14 cellular contexts compared by ENCODE assay signal in the genomic region with DNA sequence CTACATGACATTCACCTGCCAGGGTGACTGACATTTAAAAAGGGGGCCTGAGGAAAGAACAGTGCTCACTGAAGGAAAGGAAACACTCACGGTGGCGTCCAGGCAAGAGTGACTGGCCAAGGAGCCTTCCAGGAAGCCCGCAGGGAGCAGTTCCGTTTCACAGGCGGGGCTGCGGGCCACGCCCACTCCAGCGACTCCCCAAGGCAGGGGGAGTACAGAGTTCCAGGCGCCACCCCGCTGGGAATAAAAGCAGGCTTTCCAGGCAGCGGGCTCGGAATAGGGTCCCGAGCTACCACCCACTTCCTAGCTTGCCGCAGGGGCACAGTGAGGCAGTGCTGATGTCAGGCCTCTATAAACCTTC. TPM values are rescaled to one million over a fixed set of nuclear protein-coding genes. Genes with fewer than 3 reads are reported as not detected.
DNase-seq lines count a peak whose midpoint lies in the region; ATAC-seq, FAIRE-seq and TF ChIP-seq lines count a peak whose summit lies in the region.
"Had no signal": no experiment of that assay in that cellular context is flagged by ENCODE, and none has a peak within 500 bp of the region (broad histone marks: within the 10 kb centered on the region; RNA-seq: fewer than 3 reads in every experiment).

No MANE protein-coding gene starts in this region.

- no peaks in the 10 kb centered on the region for H3K79me2 ChIP-seq in K562 (ENCODE audit: control insufficient read depth, insufficient read depth, low read length)

- peak overlapping the region; percentile 80 for H3K4me2 ChIP-seq in K562 (ENCODE audit: insufficient read depth, low read length)

- peak overlapping the region; percentile 25; the same call in 1 of the 2 replicates for H3K4me3 ChIP-seq in K562
- H3K4me3 ChIP-seq in kidney (ENCODE audit: low read length in 2 of 2), result no peak overlapping the region
- H3K4me3 ChIP-seq in subcutaneous abdominal adipose tissue (ENCODE audit: low read depth in 1 of 5, low read length in 5 of 5), result no peak overlapping the region
- H3K4me3 ChIP-seq: uterus had no signal

- H3K9me1 ChIP-seq in K562 (ENCODE audit: control insufficient read depth, insufficient read depth, low read length), result no peaks in the 10 kb centered on the region

- BruUV-seq in K562 (replicated peaks; lab: Mats Ljungman, UMichigan), result no TSS peak

- H4K20me1 ChIP-seq in K562 (replicated peaks; ENCODE audit: control insufficient read depth, insufficient read depth, low read length), result no peaks in the 10 kb centered on the region

- CTCF ChIA-PET in K562 (lab: Yijun Ruan, JAX; ENCODE audit: low intra/inter-chr PET ratio), result no interaction called here

- H3K27ac ChIP-seq in K562 (ENCODE audit: extremely low read depth, low read depth, low read length) (peak overlapping the region; percentile 71; the same call in 2 of the 3 replicates), kidney (ENCODE audit: low read depth in 2 of 2, low read length in 2 of 2) (no peak overlapping the region), subcutaneous abdominal adipose tissue (ENCODE audit: low read depth, low read length) (peak overlapping the region; percentile 87)
- H3K27ac ChIP-seq: parathyroid adenoma had no signal

- H2AFZ ChIP-seq in K562 (ENCODE audit: low read depth, low read length), result peak overlapping the region; percentile 95
- H2AFZ ChIP-seq: parathyroid adenoma had no signal

- intact Hi-C loops in K562 (cut with micrococcal nuclease), result no loop called here
- intact Hi-C loops in kidney (cut with DNase I), result loop anchor here (10.0 kb wide), 1 partner anchor 232 kb away; no protein-coding TSS in a partner anchor

- no peak for TF ChIP-seq EP300 in K562 (IDR thresholded peaks at IDR 0.05; ENCODE audit: low read length)

- H3K9me3 ChIP-seq in K562 (replicated peaks; ENCODE audit: control insufficient read depth, insufficient read depth, low read depth, low read length) (no peaks in the 10 kb centered on the region), kidney (ENCODE audit: control insufficient read depth in 1 of 2, low read length in 2 of 2) (no peaks in the 10 kb centered on the region), subcutaneous abdominal adipose tissue (ENCODE audit: control insufficient read depth in 5 of 5, low read length in 5 of 5) (no peaks in the 10 kb centered on the region)
- H3K9me3 ChIP-seq: uterus had no signal

- TF ChIP-seq POLR2A in K562 (conservative IDR thresholded peaks at IDR 0.05), result peak; percentile 44; the same call in 1 of the 2 replicates

- 7% methylated on average over 14 of the region's 14 CpGs for WGBS in K562 (ENCODE audit: insufficient coverage, low coverage, missing lambda C conversion rate)

- DNase-seq in HTR-8/SVneo (ENCODE audit: insufficient read length, low spot score) (no peak), K562 (ENCODE audit: extremely low read depth in 1 of 4, low spot score in 3 of 4) (peak; percentile 75 to 89 (median 82)), kidney (peak; percentile 78), NCI-H510A (lab: John Stamatoyannopoulos, UW) (no peak), urothelium cell line (ENCODE audit: low spot score) (no peak), DMS153 (lab: John Stamatoyannopoulos, UW) (no peak)
- DNase-seq: kidney glomerular epithelial cell, NCI-H1105 treated with DMSO at 0.1 percent for 48 hours, NCI-H774 had no signal

- no peak for TF ChIP-seq CTCF in K562 (IDR thresholded peaks at IDR 0.05 in 2 of 3, conservative IDR thresholded peaks at IDR 0.05 in 1 of 3; ENCODE audit: insufficient read depth in 2 of 3, low read depth in 1 of 3, low read length in 3 of 3)
- TF ChIP-seq CTCF in kidney (IDR thresholded peaks at IDR 0.05; ENCODE audit: borderline replicate concordance, extremely low read depth, insufficient read depth), result no peak

- POLR2A ChIA-PET in K562 (lab: Yijun Ruan, JAX), result interaction anchor here (1.3 kb wide), 1 partner anchor 10 kb away, joined by 3 read pairs; no protein-coding TSS in a partner anchor

- ATAC-seq in K562, result peak; percentile 95
- ATAC-seq in HG03342 (IDR thresholded peaks at IDR 0.05; ENCODE audit: unreplicated experiment), result no peak

- H3K36me3 ChIP-seq in K562 (ENCODE audit: control insufficient read depth, insufficient read depth, low read length), result no peaks in the 10 kb centered on the region
- H3K36me3 ChIP-seq in kidney (ENCODE audit: control insufficient read depth in 1 of 2, insufficient read depth in 2 of 2, low read length in 2 of 2), result peaks cover 6 to 31% of the 10 kb centered on the region in 2 donors
- peaks cover 0 to 66% (median 58%) of the 10 kb centered on the region in 5 donors for H3K36me3 ChIP-seq in subcutaneous abdominal adipose tissue (ENCODE audit: control insufficient read depth in 5 of 5, insufficient read depth in 5 of 5, low read length in 5 of 5)
- H3K36me3 ChIP-seq: uterus had no signal

- H3K4me1 ChIP-seq in K562 (replicated peaks in 1 of 2; ENCODE audit: control insufficient read depth in 2 of 2, insufficient read depth in 2 of 2, low read length in 2 of 2) (peaks cover 10 to 19% of the 10 kb centered on the region in 2 experiments; a peak in 4 of 5 replicates), kidney (ENCODE audit: control insufficient read depth in 1 of 2, insufficient read depth in 1 of 2, low read depth in 1 of 2, low read length in 2 of 2) (peaks cover 9 to 16% of the 10 kb centered on the region in 2 donors), subcutaneous abdominal adipose tissue (ENCODE audit: control insufficient read depth in 5 of 5, insufficient read depth in 5 of 5, low read length in 5 of 5) (peaks cover 18 to 41% (median 34%) of the 10 kb centered on the region in 5 donors)
- H3K4me1 ChIP-seq: parathyroid adenoma, uterus had no signal

- H3K9ac ChIP-seq in K562 (ENCODE audit: insufficient read depth in 1 of 2, low read depth in 2 of 2, low read length in 2 of 2) (peak overlapping the region; percentile 56 to 82; a peak in 3 of 4 replicates), kidney (ENCODE audit: low read length in 2 of 2) (no peak overlapping the region), subcutaneous abdominal adipose tissue (ENCODE audit: low read length in 5 of 5) (peak overlapping the region in 3 of 5 donors; percentile 18 to 55 (median 27))
- H3K9ac ChIP-seq: parathyroid adenoma had no signal

- H3K27me3 ChIP-seq in K562 (ENCODE audit: control insufficient read depth in 2 of 2, insufficient read depth in 2 of 2, low read length in 2 of 2) (no peaks in the 10 kb centered on the region), subcutaneous abdominal adipose tissue (ENCODE audit: control insufficient read depth in 5 of 5, insufficient read depth in 4 of 5, low read length in 5 of 5) (peaks cover 0 to 4% (median 0%) of the 10 kb centered on the region in 5 donors)
- H3K27me3 ChIP-seq: uterus had no signal

- FAIRE-seq in HTR-8/SVneo (lab: Jason Lieb, UNC), result peak; percentile 20
- peak; percentile 81 for FAIRE-seq in K562 (lab: Jason Lieb, UNC)
- FAIRE-seq in kidney (lab: Jason Lieb, UNC), result no peak
- no peak for FAIRE-seq in urothelium cell line (lab: Jason Lieb, UNC)
- FAIRE-seq: GM12892 had no signal

- no peak for TF ChIP-seq RAD21 in K562 (CRISPR knock-in tag; conservative IDR thresholded peaks at IDR 0.05 in 1 of 2, IDR thresholded peaks at IDR 0.05 in 1 of 2)

- in situ Hi-C loops in K562 (cut with MboI), result no loop called here

TF ChIP-seq in K562, 482 proteins besides CTCF, POLR2A, EP300 and RAD21 (continues in another document):
- TF ChIP-seq TBP (optimal IDR thresholded peaks at IDR 0.05; ENCODE audit: low read depth, low read length) (peak; percentile 38), SUPT5H (IDR thresholded peaks at IDR 0.05) (0 out of 2 replicates have a peak, but pooled peaks have one; percentile 48), KDM2B (CRISPR knock-in tag; IDR thresholded peaks at IDR 0.05) (no peak)

RNA-seq across cellular contexts. Expression of a gene that starts 34.2 kb away (rescaled TPM):
- total RNA-seq in K562 (2011; cell fraction: chromatin; rRNA removed; ENCODE audit: low replicate concordance), result 1.0 TPM in 1 of 2 replicates, not detected in the other
- total RNA-seq in K562 (2011; cell fraction: nucleolus; rRNA removed), result 0.83 and 0.92 TPM in 2 replicates
- 0.59 and 0.92 TPM in 2 replicates for total RNA-seq in K562 (2011; cell fraction: nucleoplasm; rRNA removed)
- total RNA-seq in K562 (2014; rRNA removed), result 4.9 and 7.4 TPM in 2 replicates
- 1.6 and 2.9 TPM in 2 replicates for total RNA-seq in K562 (2014; rRNA removed; fragmentation: Illumina TruSeq; extraction: Trizol)
- total RNA-seq in K562 (2015; rRNA removed; fragmentation: Illumina TruSeq; extraction: Trizol), result 5.0 and 6.1 TPM in 2 replicates
- 4.7 and 5.1 TPM in 2 replicates for total RNA-seq in K562 (2021)
- polyA plus RNA-seq in K562 (2011; rRNA removed), result 3.0 and 4.6 TPM in 2 replicates
- 6.9 and 7.3 TPM in 2 replicates for polyA plus RNA-seq in K562 (2011; cell fraction: cytosol; rRNA removed)
- 3.2 and 3.7 TPM in 2 replicates for polyA plus RNA-seq in K562 (2011; cell fraction: nucleus; rRNA removed)
- 6.9 and 7.4 TPM in 2 replicates for polyA plus RNA-seq in K562 (2012)
- 6.2 and 7.0 TPM in 2 replicates for polyA plus RNA-seq in K562 (2014; fragmentation: Illumina TruSeq; extraction: Trizol)
- polyA plus RNA-seq in K562 (2014; fragmentation: Nextera tagmentation; extraction: Ambion mirVana), result under 1 TPM; 0.13 to 0.74 TPM
- polyA plus RNA-seq in K562 (2014; rRNA removed), result 5.7 and 7.6 TPM in 2 replicates
- 1.9 and 2.4 TPM in 2 replicates for polyA minus RNA-seq in K562 (2011; rRNA and poly(A)+ RNA removed)
- 1.7 and 3.8 TPM in 2 replicates for polyA minus RNA-seq in K562 (2011; cell fraction: cytosol; rRNA and poly(A)+ RNA removed)
- 0.44 and 0.81 TPM in 2 replicates for polyA minus RNA-seq in K562 (2011; cell fraction: nucleus; rRNA and poly(A)+ RNA removed)
- total RNA-seq in kidney, result 71.1 TPM
- polyA plus RNA-seq in kidney (ENCODE audit: insufficient read depth, low read depth, low replicate concordance), result 150 TPM

RNA-seq across cellular contexts. Expression of a gene that starts 34.9 kb away (rescaled TPM):
- 5.1 and 18.6 TPM in 2 replicates for total RNA-seq in K562 (2011; cell fraction: chromatin; rRNA removed; ENCODE audit: low replicate concordance)
- 7.1 and 11.2 TPM in 2 replicates for total RNA-seq in K562 (2011; cell fraction: nucleolus; rRNA removed)
- total RNA-seq in K562 (2011; cell fraction: nucleoplasm; rRNA removed), result 5.2 and 11.3 TPM in 2 replicates
- total RNA-seq in K562 (2014; rRNA removed) (4.0 and 8.2 TPM in 2 replicates), K562 (2014; rRNA removed; fragmentation: Illumina TruSeq; extraction: Trizol) (3.4 and 4.4 TPM in 2 replicates), K562 (2015; rRNA removed; fragmentation: Illumina TruSeq; extraction: Trizol) (4.6 and 5.3 TPM in 2 replicates), K562 (2021) (7.0 and 7.3 TPM in 2 replicates), kidney (6.5 TPM)
- polyA plus RNA-seq in K562 (2011; rRNA removed) (26.1 and 26.8 TPM in 2 replicates), K562 (2014; fragmentation: Illumina TruSeq; extraction: Trizol) (6.8 and 7.2 TPM in 2 replicates), K562 (2014; fragmentation: Nextera tagmentation; extraction: Ambion mirVana) (1 to 10 TPM; 2.4 to 3.6 TPM), K562 (2014; rRNA removed) (8.9 and 10.9 TPM in 2 replicates), kidney (ENCODE audit: insufficient read depth, low read depth, low replicate concordance) (3.1 TPM)
- 30.9 and 33.5 TPM in 2 replicates for polyA plus RNA-seq in K562 (2011; cell fraction: cytosol; rRNA removed)
- 42.7 and 47.8 TPM in 2 replicates for polyA plus RNA-seq in K562 (2011; cell fraction: nucleus; rRNA removed)
- polyA plus RNA-seq in K562 (2012), result 5.7 and 7.4 TPM in 2 replicates
- polyA minus RNA-seq in K562 (2011; rRNA and poly(A)+ RNA removed), result 11.8 and 15.5 TPM in 2 replicates
- 8.0 and 11.6 TPM in 2 replicates for polyA minus RNA-seq in K562 (2011; cell fraction: cytosol; rRNA and poly(A)+ RNA removed)
- 6.2 and 6.8 TPM in 2 replicates for polyA minus RNA-seq in K562 (2011; cell fraction: nucleus; rRNA and poly(A)+ RNA removed)

Comparison
In these comparisons a context has a peak if more than half of its experiments do, and no peak if none do; other contexts are left out.
1. DNase-seq: peak in K562 (4 of 4) and kidney (single experiment); none in HTR-8/SVneo (single experiment), NCI-H510A (single experiment), urothelium cell line (single experiment) and DMS153 (single experiment).
2. H3K27ac ChIP-seq: peak in K562 (single experiment) and subcutaneous abdominal adipose tissue (single experiment); none in kidney (0 of 2).
3. H3K9ac ChIP-seq: peak in K562 (2 of 2) and subcutaneous abdominal adipose tissue (3 of 5); none in kidney (0 of 2).